ENCODE assay signal across 15 cellular contexts in genomic region chr1:8986814-8987190, GRCh38. TPM values are rescaled to one million over a fixed set of nuclear protein-coding genes. Genes with fewer than 3 reads are reported as not detected.
A peak's percentile ranks its signal among the peaks of the same experiment; 100 is the strongest.
DNase-seq lines count a peak whose midpoint lies in the region; ATAC-seq and TF ChIP-seq lines count a peak whose summit lies in the region.
"Had no signal": no experiment of that assay in that cellular context is flagged by ENCODE, and none has a peak within 500 bp of the region (broad histone marks: within the 10 kb centered on the region; RNA-seq: fewer than 3 reads in every experiment).

No MANE protein-coding gene starts in this region.

- H3K4me3 Mint-ChIP-seq in activated naive CD8-positive, alpha-beta T cell: peak overlapping the region; percentile 63
- H3K4me3 Mint-ChIP-seq in natural killer cell treated with Interleukin-12 subunit alpha and Interleukin-12 subunit beta and Interleukin-15 and Interleukin-18, amount 100 ng/mL, for 72 hours: no peak overlapping the region

- H3K14ac ChIP-seq in mesenchymal stem cell (ENCODE audit: low read length in 2 of 2): no peak overlapping the region

- in situ Hi-C loops in GM23248 (cut with MboI): no loop called here

- H3K4me1 ChIP-seq in GM23248 (ENCODE audit: insufficient read depth) (peaks cover 8% of the 10 kb centered on the region; the same call in 1 of the 2 replicates), mesenchymal stem cell (ENCODE audit: control insufficient read depth, insufficient read depth, low read depth, low read length) (peaks cover 6% of the 10 kb centered on the region)

- peak overlapping the region; percentile 63 for H3K27ac ChIP-seq in AG04450 (ENCODE audit: low read depth, low read length)
- peak overlapping the region; percentile 97 for H3K27ac ChIP-seq in GM23248
- no peak overlapping the region for H3K27ac ChIP-seq in mesenchymal stem cell (ENCODE audit: low read length, poor library complexity, severe bottlenecking)
- H3K27ac ChIP-seq: lower lobe of right lung, ovary, WERI-Rb-1 had no signal

- CTCF ChIA-PET in AG04450 (lab: Charles Lee): interaction anchor here (0.7 to 4.8 kb wide), 8 partner anchors 10 to 138 kb away, joined by 3 to 48 read pairs (median 6); no protein-coding TSS in a partner anchor

- peak overlapping the region; percentile 85 for H3K27ac Mint-ChIP-seq in activated naive CD8-positive, alpha-beta T cell
- no peak overlapping the region for H3K27ac Mint-ChIP-seq in natural killer cell treated with Interleukin-12 subunit alpha and Interleukin-12 subunit beta and Interleukin-15 and Interleukin-18, amount 100 ng/mL, for 72 hours

- POLR2A ChIA-PET in AG04450 (lab: Yijun Ruan, JAX): interaction anchor here (1.0 kb wide), 1 partner anchor 108 kb away, joined by 4 read pairs; the partner anchor contains the start of gene ENO1

- H3K4me1 Mint-ChIP-seq in activated naive CD8-positive, alpha-beta T cell (ENCODE audit: low read depth): peaks cover 44% of the 10 kb centered on the region
- peaks cover 4 to 5% of the 10 kb centered on the region in 2 donors for H3K4me1 Mint-ChIP-seq in natural killer cell treated with Interleukin-12 subunit alpha and Interleukin-12 subunit beta and Interleukin-15 and Interleukin-18, amount 100 ng/mL, for 72 hours (ENCODE audit: low read depth in 2 of 2)

- no peak overlapping the region for H3K4me3 ChIP-seq in AG04450 (ENCODE audit: low read depth, low read length)
- H3K4me3 ChIP-seq in GM23248: no peak overlapping the region
- no peak overlapping the region for H3K4me3 ChIP-seq in mesenchymal stem cell (ENCODE audit: insufficient read depth in 1 of 2, low read depth in 1 of 2, low read length in 2 of 2)
- H3K4me3 ChIP-seq: lower lobe of right lung, ovary had no signal

- 93 to 95% methylated on average over 10 of the region's 10 CpGs for WGBS in GM23248 (ENCODE audit: low coverage in 1 of 2, low lambda C conversion rate in 2 of 2, missing lambda C conversion rate in 2 of 2), 2 experiments
- 95% methylated on average over 10 of the region's 10 CpGs for WGBS in mesenchymal stem cell

- H3K36me3 ChIP-seq in GM23248 (ENCODE audit: low read depth): no peaks in the 10 kb centered on the region
- no peaks in the 10 kb centered on the region for H3K36me3 ChIP-seq in mesenchymal stem cell (ENCODE audit: control insufficient read depth in 1 of 2, insufficient read depth in 2 of 2, low read depth in 1 of 2, low read length in 2 of 2)
- H3K36me3 ChIP-seq: lower lobe of right lung, ovary, WERI-Rb-1 had no signal

- H3K9ac ChIP-seq in GM23248: peak overlapping the region; percentile 73
- H3K9ac ChIP-seq in mesenchymal stem cell (ENCODE audit: low read length): no peak overlapping the region

- no peaks in the 10 kb centered on the region for H3K36me3 Mint-ChIP-seq in activated naive CD8-positive, alpha-beta T cell
- H3K36me3 Mint-ChIP-seq in natural killer cell treated with Interleukin-12 subunit alpha and Interleukin-12 subunit beta and Interleukin-15 and Interleukin-18, amount 100 ng/mL, for 72 hours: no peaks in the 10 kb centered on the region

- H2AFZ ChIP-seq in GM23248 (no peak overlapping the region), mesenchymal stem cell (ENCODE audit: low read depth, low read length) (no peak overlapping the region)

- H3K79me2 ChIP-seq in GM23248 (ENCODE audit: insufficient read depth): no peaks in the 10 kb centered on the region

- H4K20me1 ChIP-seq in GM23248 (ENCODE audit: insufficient read depth): no peaks in the 10 kb centered on the region

- H3K18ac ChIP-seq in mesenchymal stem cell (ENCODE audit: low read depth in 1 of 2, low read length in 2 of 2): peak overlapping the region in 1 of 2 experiments; percentile 79

- H4K8ac ChIP-seq in mesenchymal stem cell (ENCODE audit: low read length): peak overlapping the region; percentile 51

- H3K9me2 ChIP-seq in GM23248 (ENCODE audit: insufficient read depth): no peaks in the 10 kb centered on the region

- H3K4ac ChIP-seq in mesenchymal stem cell (ENCODE audit: low read depth in 1 of 2, low read length in 2 of 2): no peak overlapping the region

- no peak overlapping the region for H2BK5ac ChIP-seq in mesenchymal stem cell (ENCODE audit: low read depth, low read length, poor library complexity, severe bottlenecking)

- H2BK12ac ChIP-seq in mesenchymal stem cell (ENCODE audit: low read length in 2 of 2): peak overlapping the region in 1 of 2 experiments; percentile 72

- H3F3A ChIP-seq in GM23248 (ENCODE audit: insufficient read depth): peaks cover 14% of the 10 kb centered on the region

- H3K79me1 ChIP-seq in mesenchymal stem cell (replicated peaks; ENCODE audit: low read length, poor library complexity, severe bottlenecking): no peaks in the 10 kb centered on the region

- ATAC-seq in HG02973 (IDR thresholded peaks at IDR 0.05; ENCODE audit: unreplicated experiment): no peak
- no peak for ATAC-seq in natural killer cell treated with Interleukin-12 subunit alpha and Interleukin-12 subunit beta and Interleukin-15 and Interleukin-18, amount 100 ng/mL, for 72 hours

- peaks cover 5% of the 10 kb centered on the region; the same call in 1 of the 2 replicates for H3K9me3 ChIP-seq in AG04450 (ENCODE audit: control insufficient read depth, insufficient read depth, low read length)
- no peaks in the 10 kb centered on the region for H3K9me3 ChIP-seq in GM23248 (ENCODE audit: low read depth)
- no peaks in the 10 kb centered on the region for H3K9me3 ChIP-seq in mesenchymal stem cell (ENCODE audit: control insufficient read depth, low read length)
- H3K9me3 ChIP-seq: lower lobe of right lung, ovary had no signal

- no peaks in the 10 kb centered on the region for H3K9me3 Mint-ChIP-seq in activated naive CD8-positive, alpha-beta T cell (ENCODE audit: low read depth)
- H3K9me3 Mint-ChIP-seq in natural killer cell treated with Interleukin-12 subunit alpha and Interleukin-12 subunit beta and Interleukin-15 and Interleukin-18, amount 100 ng/mL, for 72 hours: no peaks in the 10 kb centered on the region

- no peak overlapping the region for H4K91ac ChIP-seq in mesenchymal stem cell (ENCODE audit: low read length)

- H3K27me3 Mint-ChIP-seq in activated naive CD8-positive, alpha-beta T cell: no peaks in the 10 kb centered on the region
- peaks cover 0 to 3% of the 10 kb centered on the region in 2 donors for H3K27me3 Mint-ChIP-seq in natural killer cell treated with Interleukin-12 subunit alpha and Interleukin-12 subunit beta and Interleukin-15 and Interleukin-18, amount 100 ng/mL, for 72 hours

- H3K27me3 ChIP-seq in AG04450 (ENCODE audit: control insufficient read depth, insufficient read depth, low read length) (peaks cover 2% of the 10 kb centered on the region), GM23248 (replicated peaks; ENCODE audit: insufficient read depth) (no peaks in the 10 kb centered on the region), mesenchymal stem cell (ENCODE audit: control insufficient read depth in 1 of 2, insufficient read depth in 1 of 2, low read length in 2 of 2) (no peaks in the 10 kb centered on the region)
- H3K27me3 ChIP-seq: ovary had no signal

- H2BK15ac ChIP-seq in mesenchymal stem cell (ENCODE audit: low read depth, poor library complexity, severe bottlenecking): peak overlapping the region; percentile 30

- H3K4me2 ChIP-seq in GM23248 (ENCODE audit: unreplicated experiment) (peak overlapping the region; percentile 38), mesenchymal stem cell (ENCODE audit: low read length, poor library complexity, severe bottlenecking) (no peak overlapping the region)

- H3K23ac ChIP-seq in mesenchymal stem cell (ENCODE audit: low read length in 2 of 2): no peak overlapping the region

- DNase-seq in AG04450 (ENCODE audit: low read depth, low spot score) (no peak), GM23248 (no peak), mesenchymal stem cell (no peak)
- no peak for DNase-seq in stimulated activated CD4-positive, alpha-beta T cell treated with anti-CD3 and anti-CD28 coated beads, Interleukin-2, amount 100 ng/mL, for 48 hours
- no peak for DNase-seq in natural killer cell treated with Interleukin-12 subunit alpha and Interleukin-12 subunit beta and Interleukin-15 and Interleukin-18, amount 100 ng/mL, for 72 hours (ENCODE audit: low spot score)
- no peak for DNase-seq in stimulated activated CD8-positive, alpha-beta memory T cell treated with anti-CD3 and anti-CD28 coated beads, Interleukin-4, amount 100 ng/mL, for 48 hours
- DNase-seq: COR-L47, NCI-H524 treated with DMSO at 0.1 percent for 48 hours, WERI-Rb-1 had no signal

- no peak overlapping the region for H2BK120ac ChIP-seq in mesenchymal stem cell (ENCODE audit: low read depth, low read length)

- TF ChIP-seq CTCF in AG04450 (IDR thresholded peaks at IDR 0.05; ENCODE audit: low read depth, low read length): no peak

- H2AK5ac ChIP-seq in mesenchymal stem cell (ENCODE audit: low read length, severe bottlenecking): no peak overlapping the region

RNA-seq across cellular contexts. Expression of gene SLC2A7, which starts 39.4 kb away (rescaled TPM):
- polyA plus RNA-seq in AG04450 (2011; rRNA removed) (not detected in 2 replicates), GM23248 (2016; fragmentation: Nextera tagmentation; extraction: Ambion mirVana) (not detected in 2 replicates)
- not detected in 2 replicates for polyA minus RNA-seq in AG04450 (2011; rRNA and poly(A)+ RNA removed)
- total RNA-seq in GM23248 (2014; rRNA removed; shearing (Covaris generic)): not detected in 2 replicates
- polyA plus RNA-seq in mesenchymal stem cell (2013, experiment 1 of 2): not detected
- polyA plus RNA-seq in mesenchymal stem cell (2013, experiment 2 of 2): not detected
- total RNA-seq in natural killer cell treated with Interleukin-12 subunit alpha and Interleukin-12 subunit beta and Interleukin-15 and Interleukin-18, amount 100 ng/mL, for 72 hours: not detected
- total RNA-seq: HT-29, lower lobe of right lung, ovary, Right ventricle myocardium inferior had no signal
- polyA plus RNA-seq: ovary had no signal

RNA-seq across cellular contexts. Expression of gene CA6, which starts 41.1 kb away (rescaled TPM):
- not detected in 2 replicates for polyA plus RNA-seq in AG04450 (2011; rRNA removed)
- not detected in 2 replicates for polyA minus RNA-seq in AG04450 (2011; rRNA and poly(A)+ RNA removed)
- total RNA-seq in GM23248 (2014; rRNA removed; shearing (Covaris generic)): not detected in 2 replicates
- not detected in 2 replicates for polyA plus RNA-seq in GM23248 (2016; fragmentation: Nextera tagmentation; extraction: Ambion mirVana)
- not detected for polyA plus RNA-seq in mesenchymal stem cell (2013, experiment 1 of 2)
- polyA plus RNA-seq in mesenchymal stem cell (2013, experiment 2 of 2): not detected
- total RNA-seq in natural killer cell treated with Interleukin-12 subunit alpha and Interleukin-12 subunit beta and Interleukin-15 and Interleukin-18, amount 100 ng/mL, for 72 hours: not detected
- total RNA-seq: HT-29, lower lobe of right lung, ovary had no signal
- polyA plus RNA-seq: ovary had no signal
